ENCODE assay signal across 18 cellular contexts in genomic region chr22:33515733-33516297, GRCh38.
A peak's percentile ranks its signal among the peaks of the same experiment; 100 is the strongest.
DNase-seq lines count a peak whose midpoint lies in the region; ATAC-seq lines count a peak whose summit lies in the region.
"Had no signal": no experiment of that assay in that cellular context is flagged by ENCODE, and none has a peak within 500 bp of the region (broad histone marks: within the 10 kb centered on the region; RNA-seq: fewer than 3 reads in every experiment).

No MANE protein-coding gene starts in this region.

- no peaks in the 10 kb centered on the region for H3K9me3 ChIP-seq in neuronal stem cell (replicated peaks in 1 of 2; ENCODE audit: control insufficient read depth in 2 of 2, insufficient read depth in 1 of 2, low read depth in 1 of 2, low read length in 2 of 2)
- H3K9me3 ChIP-seq: body of pancreas had no signal

- no peak overlapping the region for H2BK12ac ChIP-seq in neuronal stem cell (ENCODE audit: low read length)

- no peak overlapping the region for H3K14ac ChIP-seq in neuronal stem cell (ENCODE audit: low read length)

- peak; percentile 74 for DNase-seq in DMS153 (lab: John Stamatoyannopoulos, UW)
- DNase-seq in NCI-H1092 treated with DMSO at 0.1 percent for 48 hours (lab: John Stamatoyannopoulos, UW): peak; percentile 22
- DNase-seq in SHP77 (lab: John Stamatoyannopoulos, UW): peak; percentile 47 to 56
- no peak for DNase-seq in neuronal stem cell (ENCODE audit: low spot score)
- no peak for DNase-seq in COR-L47 (lab: John Stamatoyannopoulos, UW)
- no peak for DNase-seq in iPS-NIHi7 (ENCODE audit: extremely low spot score)
- DNase-seq: activated B cell treated with CpG ODN at 0.5 μM for 24 hours; activated CD4-positive, alpha-beta memory T cell treated with anti-CD3 and anti-CD28 coated beads for 36 hours; activated effector memory CD4-positive, alpha-beta T cell treated with anti-CD3 and anti-CD28 coated beads, Interleukin-2, amount 50 U/mL, for 16 hours; foreskin keratinocyte; GM23248; immature natural killer cell; mammary epithelial cell; NCI-H2081; T1000 had no signal

- no peak for ATAC-seq in HG02588 (IDR thresholded peaks at IDR 0.05; ENCODE audit: unreplicated experiment)
- ATAC-seq: body of pancreas, foreskin keratinocyte had no signal

- H3K18ac ChIP-seq in neuronal stem cell (ENCODE audit: low read length): no peak overlapping the region

- H3K27ac ChIP-seq in neuronal stem cell (replicated peaks; ENCODE audit: low read length): no peak overlapping the region
- H3K27ac ChIP-seq: body of pancreas, C4-2B, foreskin keratinocyte, GM23248 had no signal

- no peak overlapping the region for H2BK5ac ChIP-seq in neuronal stem cell (ENCODE audit: low read length)

- H2AFZ ChIP-seq in neuronal stem cell (ENCODE audit: low read length): no peak overlapping the region
- H2AFZ ChIP-seq: GM23248 had no signal

- no peak overlapping the region for H3K23ac ChIP-seq in neuronal stem cell (ENCODE audit: low read depth, low read length, poor library complexity)

- peaks cover 8 to 11% of the 10 kb centered on the region in 2 donors for H3K4me1 ChIP-seq in neuronal stem cell (ENCODE audit: control insufficient read depth in 2 of 2, insufficient read depth in 1 of 2, low read depth in 1 of 2, low read length in 2 of 2)
- H3K4me1 ChIP-seq: foreskin keratinocyte had no signal

- no peaks in the 10 kb centered on the region for H3K27me3 ChIP-seq in neuronal stem cell (ENCODE audit: control insufficient read depth in 3 of 3, insufficient read depth in 3 of 3, low read depth in 1 of 3, low read length in 3 of 3)
- H3K27me3 ChIP-seq: body of pancreas, foreskin keratinocyte had no signal

- WGBS in neuronal stem cell (ENCODE audit: extremely low coverage in 2 of 2, insufficient read length in 2 of 2, insufficient replicate concordance in 1 of 2), 2 donors: no CpG with 5 or more reads among the region's 11 CpGs

- H3K36me3 ChIP-seq in neuronal stem cell (replicated peaks in 1 of 2; ENCODE audit: control insufficient read depth in 2 of 2, insufficient read depth in 2 of 2, low read length in 2 of 2): no peaks in the 10 kb centered on the region

- H3K9ac ChIP-seq in neuronal stem cell (ENCODE audit: low read depth, low read length, poor library complexity): peak overlapping the region; percentile 66
- H3K9ac ChIP-seq: GM23248 had no signal

- H2BK120ac ChIP-seq in neuronal stem cell (ENCODE audit: low read depth, low read length): no peak overlapping the region

- no peak overlapping the region for H4K8ac ChIP-seq in neuronal stem cell (ENCODE audit: low read depth, low read length)

- H3K4ac ChIP-seq in neuronal stem cell (ENCODE audit: low read length): no peak overlapping the region

- H3K4me2 ChIP-seq in neuronal stem cell (ENCODE audit: insufficient read depth, low read length, poor library complexity, severe bottlenecking): no peak overlapping the region

- H2AK5ac ChIP-seq in neuronal stem cell (ENCODE audit: low read depth, low read length): no peak overlapping the region

- no peak overlapping the region for H2BK15ac ChIP-seq in neuronal stem cell (ENCODE audit: low read length)

- no peak overlapping the region for H3K4me3 ChIP-seq in neuronal stem cell (ENCODE audit: low read length in 2 of 2)
- H3K4me3 ChIP-seq: body of pancreas, GM23248 had no signal

- no peaks in the 10 kb centered on the region for H3K79me1 ChIP-seq in neuronal stem cell (ENCODE audit: low read depth, low read length)

- H4K91ac ChIP-seq in neuronal stem cell (ENCODE audit: low read depth, low read length, poor library complexity): peak overlapping the region; percentile 15

Comparison
In these comparisons a context has a peak if more than half of its experiments do, and no peak if none do; other contexts are left out.
1. DNase-seq: peak in DMS153 (single experiment), NCI-H1092 treated with DMSO at 0.1 percent for 48 hours (single experiment) and SHP77 (2 of 2); none in neuronal stem cell (single experiment), COR-L47 (single experiment) and iPS-NIHi7 (single experiment).